8 cellular contexts compared by ENCODE assay signal in the genomic region with DNA sequence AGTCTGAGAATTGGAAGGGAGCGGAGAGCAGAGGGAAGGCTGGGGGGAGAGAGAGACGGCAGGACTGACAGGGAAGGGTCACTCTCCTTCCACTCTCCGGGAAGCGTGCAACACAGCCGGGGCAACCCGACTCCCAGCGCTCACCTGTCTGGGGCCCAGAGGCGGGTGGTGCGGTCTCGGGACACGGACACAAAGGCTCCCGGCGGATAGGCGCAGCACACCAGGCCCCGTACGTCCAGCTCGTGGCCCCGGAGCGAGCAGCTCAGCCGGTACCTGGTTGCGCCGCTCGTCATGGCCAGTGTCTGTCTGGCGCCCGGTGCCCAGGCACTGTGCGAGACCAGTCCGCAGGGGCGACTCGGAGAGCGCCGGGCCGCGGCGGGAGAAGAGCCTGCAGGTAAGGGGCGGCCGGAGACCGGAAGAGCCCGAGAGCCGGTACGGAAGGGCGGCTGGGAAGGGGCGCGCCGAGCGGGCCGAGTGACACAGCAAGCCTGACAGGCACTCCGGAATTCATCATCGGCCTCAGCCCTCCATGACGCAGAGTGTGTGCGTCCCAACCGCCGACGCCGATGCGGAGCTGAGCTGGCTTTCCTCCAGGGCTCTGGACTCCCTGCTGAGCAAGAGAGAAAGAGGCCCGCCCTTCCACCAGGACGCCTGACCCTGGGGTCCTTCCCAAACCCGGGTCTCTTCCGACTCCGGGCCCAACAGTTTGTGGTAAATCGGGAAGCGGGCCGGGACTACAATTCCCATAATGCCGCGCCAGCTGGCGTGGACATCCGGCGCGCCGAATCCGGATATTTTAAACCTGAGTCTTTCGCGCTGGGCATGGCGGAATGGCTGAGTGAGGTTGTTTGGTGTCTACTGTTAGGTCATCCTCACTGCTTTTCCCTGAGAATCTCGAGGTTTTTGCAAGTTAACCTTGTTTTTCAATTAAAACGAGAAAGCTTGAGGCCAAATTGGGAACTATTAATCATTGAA. TPM values are rescaled to one million over a fixed set of nuclear protein-coding genes. Genes with fewer than 3 reads are reported as not detected.
DNase-seq lines count a peak whose midpoint lies in the region; ATAC-seq and TF ChIP-seq lines count a peak whose summit lies in the region.

TSS of gene PLAA (minus strand) at position 490 of the 975 bp plus-strand sequence. CDS start at position 293, 197 bp downstream.

- peak; percentile 99 for ATAC-seq in HG02588 (IDR thresholded peaks at IDR 0.05; ENCODE audit: unreplicated experiment)

- peak within 1 kb of the TSS; percentile 98 for H3K4me3 Mint-ChIP-seq in type B pancreatic cell

- no peaks in the 10 kb centered on the region for H3K36me3 ChIP-seq in adipocyte (ENCODE audit: control insufficient read depth, insufficient read depth, low read length, severe bottlenecking)

- peak within 1 kb of the TSS; percentile 94 for H3K4me3 ChIP-seq in adipocyte (ENCODE audit: low read length)

- POLR2A ChIA-PET in GM10248 (lab: Yijun Ruan, JAX): interaction anchor here (1.4 kb wide), 1 partner anchor 55 kb away, joined by 4 read pairs; no protein-coding TSS in a partner anchor

- peak within 1 kb of the TSS; percentile 100 for H3K27ac Mint-ChIP-seq in type B pancreatic cell

- H3K4me1 ChIP-seq in adipocyte (ENCODE audit: control insufficient read depth, insufficient read depth, low read length): peaks cover 22% of the 10 kb centered on the region

- no peaks in the 10 kb centered on the region for H3K27me3 Mint-ChIP-seq in type B pancreatic cell

- H3K4me1 Mint-ChIP-seq in type B pancreatic cell (ENCODE audit: unreplicated experiment): peaks cover 18% of the 10 kb centered on the region

- no peaks in the 10 kb centered on the region for H3K27me3 ChIP-seq in adipocyte (replicated peaks; ENCODE audit: control insufficient read depth, insufficient read depth, low read length)

- no peaks in the 10 kb centered on the region for H3K9me3 ChIP-seq in adipocyte (ENCODE audit: control insufficient read depth, low read length)

- peak within 1 kb of the TSS; percentile 98 for H3K9ac ChIP-seq in adipocyte (ENCODE audit: low read length)

- H3K36me3 Mint-ChIP-seq in type B pancreatic cell: peaks cover 9% of the 10 kb centered on the region

- intact Hi-C loops in cardiac septum (cut with DNase I): loop anchor here (1.0 to 2.0 kb wide), 2 partner anchors 9 to 54 kb away; partner anchors contain the start of genes CAAP1 and IFT74

- CTCF ChIA-PET in GM10248 (lab: Yijun Ruan, JAX): interaction anchor here (1.0 to 1.2 kb wide), 3 partner anchors 9 to 48 kb away, joined by 3 read pairs; no protein-coding TSS in a partner anchor

- peak; percentile 19 for TF ChIP-seq CTCF in GM10248 (IDR thresholded peaks at IDR 0.05; ENCODE audit: control extremely low read depth, extremely low read depth, low read depth, missing control alignments)
- TF ChIP-seq CTCF in type B pancreatic cell (conservative IDR thresholded peaks at IDR 0.05): no peak

- H3K9me3 Mint-ChIP-seq in type B pancreatic cell: no peaks in the 10 kb centered on the region

- DNase-seq in GM10248 (ENCODE audit: extremely low spot score) (peak; percentile 94), NCI-H1092 (lab: John Stamatoyannopoulos, UW) (peak; percentile 95), SW480 (ENCODE audit: low spot score) (peak; percentile 87), adipocyte (ENCODE audit: low read depth) (peak; percentile 96), cardiac septum (ENCODE audit: low spot score) (peak; percentile 96), pons (ENCODE audit: low spot score) (peak; percentile 86), type B pancreatic cell (ENCODE audit: extremely low spot score, unreplicated experiment) (peak; percentile 85)

RNA-seq across cellular contexts. Expression of gene PLAA, which starts in this region (rescaled TPM):
- total RNA-seq in cardiac septum (31.5 TPM), type B pancreatic cell (ENCODE audit: low replicate concordance) (29.3 and 32.5 TPM in 2 replicates)

Comparison
In these comparisons a context has a peak if more than half of its experiments do, and no peak if none do; other contexts are left out.
1. Peak in every context shown above with its lines: DNase-seq, ATAC-seq and H3K4me3 ChIP-seq.